ENCODE assay signal across 8 cellular contexts in genomic region chr11:65588199-65589054, GRCh38. TPM values are rescaled to one million over a fixed set of nuclear protein-coding genes. Genes with fewer than 3 reads are reported as not detected.
A peak's percentile ranks its signal among the peaks of the same experiment; 100 is the strongest.
DNase-seq lines count a peak whose midpoint lies in the region; ATAC-seq and TF ChIP-seq lines count a peak whose summit lies in the region.

No MANE protein-coding gene starts in this region.

- ATAC-seq in HG02798 (IDR thresholded peaks at IDR 0.05; ENCODE audit: poor library complexity, unreplicated experiment) (peak; percentile 83), esophagus mucosa (peak; percentile 58)

- H3K36me3 ChIP-seq in uterus, result no peaks in the 10 kb centered on the region

- H3K27me3 Mint-ChIP-seq in osteocyte (ENCODE audit: unreplicated experiment), result no peaks in the 10 kb centered on the region

- H3K27me3 ChIP-seq in uterus, result no peaks in the 10 kb centered on the region

- no peak overlapping the region for H3K4me3 ChIP-seq in uterus

- TF ChIP-seq CTCF in osteocyte (IDR thresholded peaks at IDR 0.05), result peak; percentile 55
- TF ChIP-seq CTCF in uterus (IDR thresholded peaks at IDR 0.05), result peak; percentile 16 to 65 (median 56)

- H3K9me3 ChIP-seq in uterus, result no peaks in the 10 kb centered on the region

- peak overlapping the region; percentile 77 for H3K27ac Mint-ChIP-seq in osteocyte (ENCODE audit: unreplicated experiment)

- H3K36me3 Mint-ChIP-seq in osteocyte (ENCODE audit: unreplicated experiment), result peaks cover 10% of the 10 kb centered on the region

- peaks cover 0 to 6% of the 10 kb centered on the region in 2 donors for H3K4me1 ChIP-seq in uterus

- peak overlapping the region; percentile 58 to 70 for H3K27ac ChIP-seq in uterus

- no peaks in the 10 kb centered on the region for H3K9me3 Mint-ChIP-seq in osteocyte (ENCODE audit: unreplicated experiment)

- intact Hi-C loops in uterus (cut with DNase I; ENCODE audit: low total_unique reads), result loop anchor here (10.0 kb wide), 1 partner anchor 54 kb away; no protein-coding TSS in a partner anchor

- H3K4me1 Mint-ChIP-seq in osteocyte (ENCODE audit: unreplicated experiment), result peaks cover 36% of the 10 kb centered on the region

- no peak overlapping the region for H3K4me3 Mint-ChIP-seq in osteocyte (ENCODE audit: unreplicated experiment)

- TF ChIP-seq POLR2A in uterus (IDR thresholded peaks at IDR 0.05), result no peak

- DNase-seq in activated gamma-delta T cell treated with Interleukin-2 at 50 U/mL for 16 hours (peak; percentile 69), activated gamma-delta T cell (lab: John Stamatoyannopoulos, UW) (no peak), NCI-H69 (lab: John Stamatoyannopoulos, UW) (peak; percentile 68), osteocyte (ENCODE audit: extremely low spot score, unreplicated experiment) (no peak), uterus (peak in 1 of 2 donors; percentile 70)
- peak; percentile 51 for DNase-seq in activated CD8-positive, alpha-beta memory T cell treated with anti-CD3 and anti-CD28 coated beads, Interleukin-2, amount 50 U/mL, for 24 hours (ENCODE audit: extremely low read depth)

RNA-seq across cellular contexts. Expression of gene KCNK7, which starts 7.2 kb away (rescaled TPM):
- 20.2 TPM for total RNA-seq in esophagus mucosa
- not detected in 2 replicates for total RNA-seq in osteocyte
- 1 to 10 TPM in 1 of 4 donors, under 1 TPM in 1, not detected in 2; 0.26 to 5.8 TPM for total RNA-seq in uterus

RNA-seq across cellular contexts. Expression of gene EHBP1L1, which starts 12.6 kb away (rescaled TPM):
- total RNA-seq in esophagus mucosa (52.6 TPM), osteocyte (39.7 and 42.6 TPM in 2 replicates), uterus (100 to 1,000 TPM in 1 of 4 donors, 10 to 100 TPM in 3; 44.2 to 159 (median 69.5) TPM)

RNA-seq across cellular contexts. Expression of gene FAM89B, which starts 16.1 kb away (rescaled TPM):
- total RNA-seq in esophagus mucosa (25.9 TPM), osteocyte (84.2 and 92.1 TPM in 2 replicates), uterus (10 to 100 TPM; 13.9 to 83.0 (median 40.8) TPM)

RNA-seq across cellular contexts. Expression of gene ZNRD2, which starts 18.1 kb away (rescaled TPM):
- total RNA-seq in esophagus mucosa (31.8 TPM), osteocyte (31.3 and 32.7 TPM in 2 replicates), uterus (10 to 100 TPM; 12.3 to 42.6 (median 31.6) TPM)

RNA-seq across cellular contexts. Expression of gene MAP3K11, which starts 25.6 kb away (rescaled TPM):
- total RNA-seq in esophagus mucosa (32.4 TPM), osteocyte (43.5 and 44.7 TPM in 2 replicates), uterus (100 to 1,000 TPM in 1 of 4 donors, 10 to 100 TPM in 3; 22.1 to 139 (median 51.8) TPM)

Comparison
In these comparisons a context has a peak if more than half of its experiments do, and no peak if none do; other contexts are left out.
1. DNase-seq: peak in activated gamma-delta T cell treated with Interleukin-2 at 50 U/mL for 16 hours (single experiment), NCI-H69 (single experiment) and activated CD8-positive, alpha-beta memory T cell treated with anti-CD3 and anti-CD28 coated beads, Interleukin-2, amount 50 U/mL, for 24 hours (single experiment); none in activated gamma-delta T cell (single experiment) and osteocyte (single experiment).